Comparison of ENCODE assay signal across 1 cellular context in genomic region chr4:6662591-6662990, GRCh38.
A peak's percentile ranks its signal among the peaks of the same experiment; 100 is the strongest.
TF ChIP-seq lines count a peak whose summit lies in the region.

No MANE protein-coding gene starts in this region.

TF ChIP-seq in IMR-90, 13 proteins besides CTCF, POLR2A, EP300 and RAD21 (continued from another document):
- TF ChIP-seq CEBPB (IDR thresholded peaks at IDR 0.05; ENCODE audit: low read depth, low read length): peak; percentile 48
- TF ChIP-seq CHD1 (IDR thresholded peaks at IDR 0.05; ENCODE audit: low read depth, low read length): no peak
- TF ChIP-seq RFX5 (IDR thresholded peaks at IDR 0.05; ENCODE audit: low read depth, low read length): no peak
TF ChIP-seq in IMR-90: peak in this region for 1.
